Comparison of ENCODE assay signal across 7 cellular contexts in genomic region chr2:149799296-149799695, GRCh38.
DNase-seq lines count a peak whose midpoint lies in the region; TF ChIP-seq lines count a peak whose summit lies in the region.

No MANE protein-coding gene starts in this region.

- no peak overlapping the region for H3K56ac ChIP-seq in H9 (ENCODE audit: insufficient read length, low read depth, low read length)

- no peak overlapping the region for H2BK20ac ChIP-seq in H9 (ENCODE audit: low read depth, low read length, poor library complexity, severe bottlenecking)

- no peak overlapping the region for H3K18ac ChIP-seq in H9 (ENCODE audit: insufficient read length, low read depth, low read length)

- H3K79me1 ChIP-seq in H9 (ENCODE audit: insufficient read depth, low read depth, low read length, poor library complexity, severe bottlenecking), result no peaks in the 10 kb centered on the region

- no peak overlapping the region for H4K91ac ChIP-seq in H9 (ENCODE audit: insufficient read length, low read depth, low read length)

- H4K20me1 ChIP-seq in H9 (ENCODE audit: control insufficient read depth, insufficient read depth, insufficient read length), result no peaks in the 10 kb centered on the region
- no peaks in the 10 kb centered on the region for H4K20me1 ChIP-seq in fibroblast of lung (ENCODE audit: control insufficient read depth, extremely low read depth, insufficient read depth, low read length)

- H2BK120ac ChIP-seq in H9 (ENCODE audit: low read depth, low read length, poor library complexity, severe bottlenecking), result no peak overlapping the region

- H3K4me1 ChIP-seq in H9 (ENCODE audit: insufficient read depth, low read length) (no peaks in the 10 kb centered on the region), fibroblast of lung (ENCODE audit: control insufficient read depth, extremely low read depth, insufficient read depth, low read length) (no peaks in the 10 kb centered on the region)

- no peak overlapping the region for H2AK5ac ChIP-seq in H9 (ENCODE audit: insufficient read length, low read length)

- H2BK15ac ChIP-seq in H9 (ENCODE audit: low read depth, low read length), result no peak overlapping the region

- H3K4me1 Mint-ChIP-seq in H9, result peaks cover 14 to 15% of the 10 kb centered on the region in 2 experiments

- H3K4me3 Mint-ChIP-seq in H9, result no peak overlapping the region

- H4K8ac ChIP-seq in H9 (replicated peaks; ENCODE audit: insufficient read length, low read depth, low read length), result no peak overlapping the region

- H4K5ac ChIP-seq in H9 (ENCODE audit: insufficient read length, low read depth, low read length), result no peak overlapping the region

- H3K4me3 ChIP-seq in fibroblast of lung (replicated peaks in 1 of 4; ENCODE audit: control extremely low read depth in 1 of 4, insufficient read depth in 1 of 4, low read depth in 3 of 4, low read length in 4 of 4), result no peak overlapping the region

- H3K27me3 Mint-ChIP-seq in H9 (ENCODE audit: low read depth), result no peaks in the 10 kb centered on the region

- H3K23me2 ChIP-seq in H9 (ENCODE audit: insufficient read length, low read depth, low read length, poor library complexity, severe bottlenecking), result no peaks in the 10 kb centered on the region

- H3K27ac Mint-ChIP-seq in H9, result no peak overlapping the region

- H3K4me2 ChIP-seq in H9 (ENCODE audit: insufficient read depth, insufficient read length, low read length) (no peak overlapping the region), fibroblast of lung (ENCODE audit: extremely low read depth, insufficient read depth, low read length) (no peak overlapping the region)

- H3K36me3 ChIP-seq in fibroblast of lung (ENCODE audit: control insufficient read depth, insufficient read depth, low read length), result no peaks in the 10 kb centered on the region

- H2AFZ ChIP-seq in H9 (ENCODE audit: low read length) (no peak overlapping the region), fibroblast of lung (ENCODE audit: low read length) (no peak overlapping the region)

- TF ChIP-seq CTCF in H9 (conservative IDR thresholded peaks at IDR 0.05) (peak; percentile 27; the same call in 1 of the 3 replicates), fibroblast of lung (conservative IDR thresholded peaks at IDR 0.05 in 1 of 2, IDR thresholded peaks at IDR 0.05 in 1 of 2; ENCODE audit: low read depth in 1 of 2, low read length in 2 of 2) (peak; percentile 18 to 31)

- no peak overlapping the region for H3T11ph ChIP-seq in H9 (ENCODE audit: low read length)

- no peak overlapping the region for H3K14ac ChIP-seq in H9 (ENCODE audit: insufficient read depth, low read length)

- H3K9me3 Mint-ChIP-seq in H9, result peaks cover 18 to 19% of the 10 kb centered on the region in 2 experiments; a peak in 4 of 5 replicates

- H3K79me2 ChIP-seq in H9 (ENCODE audit: insufficient read depth, low read length) (no peaks in the 10 kb centered on the region), fibroblast of lung (ENCODE audit: control insufficient read depth, insufficient read depth, low read length) (no peaks in the 10 kb centered on the region)

- H3K9me3 ChIP-seq in H9 (ENCODE audit: control insufficient read depth, low read depth, low read length) (peaks cover 6% of the 10 kb centered on the region), fibroblast of lung (ENCODE audit: control insufficient read depth, insufficient read depth, low read depth, low read length) (no peaks in the 10 kb centered on the region)

- H2BK12ac ChIP-seq in H9 (ENCODE audit: insufficient read length, low read depth, low read length), result no peak overlapping the region

- no peak overlapping the region for H3K4ac ChIP-seq in H9 (ENCODE audit: low read depth, low read length)

- no peak overlapping the region for H3K23ac ChIP-seq in H9 (ENCODE audit: insufficient read length, low read depth, low read length)

- H2BK5ac ChIP-seq in H9 (ENCODE audit: insufficient read length, low read length), result no peak overlapping the region

- WGBS in H9 (ENCODE audit: extremely low coverage, insufficient read length, low lambda C conversion rate), result no CpG with 5 or more reads among the region's 4 CpGs

- DNase-seq in H9 (no peak), NCI-H82 treated with DMSO at 0.1 percent for 48 hours (lab: John Stamatoyannopoulos, UW; ENCODE audit: unreplicated experiment) (peak; percentile 18), fibroblast of lung (ENCODE audit: low read depth in 2 of 2) (peak; percentile 9 to 49), retina (peak; percentile 52), islet precursor cell (no peak), epidermal melanocyte (ENCODE audit: insufficient read length, low spot score) (no peak)
- no peak for DNase-seq in activated effector memory CD4-positive, alpha-beta T cell treated with Interleukin-2 at 50 U/mL for 16 hours

- H3K36me3 Mint-ChIP-seq in H9 (ENCODE audit: insufficient read depth in 1 of 3, low read depth in 3 of 3), result peaks cover 0 to 15% (median 3%) of the 10 kb centered on the region in 3 experiments; a peak in 4 of 7 replicates

- H3K27me3 ChIP-seq in H9 (ENCODE audit: insufficient read depth, low read length), result no peaks in the 10 kb centered on the region
- no peaks in the 10 kb centered on the region for H3K27me3 ChIP-seq in fibroblast of lung (ENCODE audit: control insufficient read depth, insufficient read depth, low read length)

- H3K27ac ChIP-seq in H9 (ENCODE audit: insufficient read length, low read depth, low read length) (no peak overlapping the region), fibroblast of lung (ENCODE audit: insufficient read depth, low read length) (no peak overlapping the region)

- H3K9ac ChIP-seq in H9 (ENCODE audit: extremely low read depth, insufficient read length, low read length) (no peak overlapping the region), fibroblast of lung (ENCODE audit: insufficient read depth, low read length) (no peak overlapping the region)

Comparison
In these comparisons a context has a peak if more than half of its experiments do, and no peak if none do; other contexts are left out.
1. DNase-seq: peak in NCI-H82 treated with DMSO at 0.1 percent for 48 hours (single experiment), fibroblast of lung (2 of 2) and retina (single experiment); none in H9 (single experiment), activated effector memory CD4-positive, alpha-beta T cell treated with Interleukin-2 at 50 U/mL for 16 hours (single experiment), islet precursor cell (single experiment) and epidermal melanocyte (single experiment).